ENCODE assay signal across 29 cellular contexts in the genomic region with DNA sequence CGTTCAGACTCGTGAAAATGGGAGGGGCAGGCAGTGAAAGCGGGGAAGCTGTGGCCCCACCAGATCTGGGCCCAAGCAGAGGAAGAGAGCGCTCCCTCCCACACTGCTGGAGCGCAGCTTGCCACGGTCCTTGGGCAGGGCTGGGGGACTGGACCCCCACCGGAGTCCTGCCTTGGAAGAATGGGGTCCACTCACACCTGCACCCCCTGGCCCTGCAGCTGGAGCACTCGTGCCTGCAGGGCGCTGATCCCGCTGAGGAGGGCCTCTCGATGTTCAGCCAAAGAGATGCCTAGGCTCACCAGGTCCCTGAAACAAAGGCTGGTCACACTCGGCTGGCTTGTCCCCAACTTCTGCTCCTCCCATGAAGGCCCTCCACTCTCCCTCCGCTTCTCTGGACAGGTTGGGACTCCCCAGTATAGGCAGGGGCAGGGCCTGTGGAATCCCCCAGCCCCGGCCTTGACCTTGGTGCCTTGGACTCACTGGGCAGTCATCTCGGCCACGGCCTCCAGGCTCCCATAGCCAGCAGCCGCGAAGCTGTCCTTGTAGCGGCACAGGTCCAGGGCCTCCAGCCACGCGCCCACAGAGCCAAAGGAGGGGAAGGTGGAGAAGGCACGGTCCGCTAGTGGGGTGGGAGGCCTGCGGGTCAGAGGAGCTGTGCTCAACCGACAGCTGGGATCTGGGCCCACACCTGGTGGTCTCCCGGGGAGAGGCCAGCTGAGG. TPM values are rescaled to one million over a fixed set of nuclear protein-coding genes. Genes with fewer than 3 reads are reported as not detected.
"Had no signal": no experiment of that assay in that cellular context is flagged by ENCODE, and none has a peak within 500 bp of the region (broad histone marks: within the 10 kb centered on the region; RNA-seq: fewer than 3 reads in every experiment).

No MANE protein-coding gene starts in this region.

- H3K4me1 Mint-ChIP-seq: immature natural killer cell; memory B cell; natural killer cell; stimulated activated memory B cell treated with anti-CD40 and anti-IgM and Interleukin-4, amounts not matched to agents 10 μg/mL and 1 μg/mL and 100 μg/mL, for 72 hours had no signal

- H3K9me3 Mint-ChIP-seq: effector memory CD8-positive, alpha-beta T cell; immature natural killer cell; memory B cell; natural killer cell; stimulated activated memory B cell treated with anti-CD40 and anti-IgM and Interleukin-4, amounts not matched to agents 10 μg/mL and 1 μg/mL and 100 μg/mL, for 72 hours had no signal

- H3K36me3 Mint-ChIP-seq: immature natural killer cell; memory B cell; natural killer cell; stimulated activated memory B cell treated with anti-CD40 and anti-IgM and Interleukin-4, amounts not matched to agents 10 μg/mL and 1 μg/mL and 100 μg/mL, for 72 hours had no signal

- H3K27ac ChIP-seq: gastroesophageal sphincter, heart right ventricle, neutrophil, parathyroid adenoma, prostate gland, right atrium auricular region, skin epidermis, spleen, thoracic aorta, tibial nerve, upper lobe of left lung had no signal

- H3K27ac Mint-ChIP-seq: effector memory CD8-positive, alpha-beta T cell; immature natural killer cell; memory B cell; natural killer cell; stimulated activated memory B cell treated with anti-CD40 and anti-IgM and Interleukin-4, amounts not matched to agents 10 μg/mL and 1 μg/mL and 100 μg/mL, for 72 hours had no signal

- H3K4me3 ChIP-seq: gastroesophageal sphincter, heart right ventricle, lung, prostate gland, right atrium auricular region, skin epidermis, spleen, thoracic aorta, tibial nerve, upper lobe of left lung had no signal

- H3K4me3 Mint-ChIP-seq: effector memory CD8-positive, alpha-beta T cell; immature natural killer cell; memory B cell; natural killer cell; stimulated activated memory B cell treated with anti-CD40 and anti-IgM and Interleukin-4, amounts not matched to agents 10 μg/mL and 1 μg/mL and 100 μg/mL, for 72 hours had no signal

- H3K79me2 ChIP-seq: parathyroid adenoma had no signal

- ATAC-seq: effector memory CD8-positive, alpha-beta T cell; gastroesophageal sphincter; heart right ventricle; left ventricle myocardium superior; natural killer cell; stimulated activated memory B cell treated with anti-CD40 and anti-IgM and Interleukin-4, amounts not matched to agents 10 μg/mL and 1 μg/mL and 100 μg/mL, for 72 hours; stimulated activated naive CD8-positive, alpha-beta T cell treated with anti-CD3 and anti-CD28 coated beads, Interleukin-15, Interleukin-2, amounts not matched to agents 100 U/mL and 50 U/mL, for 24 hours had no signal

- FAIRE-seq: endometrium, urothelium cell line had no signal

- H3K9me3 ChIP-seq: gastroesophageal sphincter, heart right ventricle, neutrophil, prostate gland, right atrium auricular region, spleen, thoracic aorta, tibial nerve, upper lobe of left lung had no signal

- DNase-seq: cerebellar nuclear complex; cortex of kidney; effector memory CD8-positive, alpha-beta T cell; erythroblast; foreskin fibroblast; heart right ventricle; hippocampal formation; immature natural killer cell; islet precursor cell; left ventricle myocardium superior; natural killer cell; spleen; stimulated activated CD4-positive, alpha-beta T cell treated with anti-CD3 and anti-CD28 coated beads, Interleukin-4, amount 100 ng/mL, for 4 hours; stimulated activated naive CD8-positive, alpha-beta T cell treated with anti-CD3 and anti-CD28 coated beads, Interleukin-15, Interleukin-2, amounts not matched to agents 100 U/mL and 50 U/mL, for 24 hours had no signal

- H3K4me1 ChIP-seq: gastroesophageal sphincter, parathyroid adenoma, prostate gland, right atrium auricular region, spleen, upper lobe of left lung had no signal

- H3K36me3 ChIP-seq: gastroesophageal sphincter, heart right ventricle, neutrophil, prostate gland, right atrium auricular region, spleen, thoracic aorta, tibial nerve, upper lobe of left lung had no signal

- H3K27me3 ChIP-seq: neutrophil, right atrium auricular region, upper lobe of left lung had no signal

- H2AFZ ChIP-seq: parathyroid adenoma had no signal

- H3K9ac ChIP-seq: parathyroid adenoma had no signal

RNA-seq across cellular contexts. Expression of gene EPHA10, which starts 46.6 kb away (rescaled TPM):
- total RNA-seq: mononuclear cell, natural killer cell, thoracic aorta had no signal
- polyA plus RNA-seq: immature natural killer cell had no signal
